Comparison of ENCODE assay signal across 34 cellular contexts in the genomic region with DNA sequence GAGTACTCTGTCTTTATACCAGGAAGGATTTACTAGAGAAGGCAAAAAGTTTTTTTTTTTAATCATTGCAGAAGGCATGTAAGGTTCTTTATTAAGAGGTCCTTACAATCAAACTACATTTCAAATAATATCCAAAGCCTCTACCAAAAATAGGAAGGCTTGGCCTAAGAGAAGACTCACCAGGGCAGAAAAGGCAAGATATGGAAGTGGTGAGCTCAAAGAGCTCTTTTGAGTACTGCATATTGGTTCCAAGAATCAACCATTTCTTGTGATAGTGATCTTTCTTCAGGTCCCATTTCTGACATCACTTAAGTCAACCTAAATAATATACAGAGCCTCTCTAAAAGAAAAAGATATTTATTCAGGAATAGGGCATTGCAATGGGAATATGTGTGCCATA.
"Had no signal": no experiment of that assay in that cellular context is flagged by ENCODE, and none has a peak within 500 bp of the region (broad histone marks: within the 10 kb centered on the region; RNA-seq: fewer than 3 reads in every experiment).

No MANE protein-coding gene starts in this region.

- H3K9me3 Mint-ChIP-seq: activated B cell treated with CpG ODN at 0.5 μM for 24 hours had no signal

- H3K4me3 Mint-ChIP-seq: activated B cell treated with CpG ODN at 0.5 μM for 24 hours; activated CD4-positive, alpha-beta memory T cell treated with anti-CD3 and anti-CD28 coated beads for 36 hours; activated naive CD4-positive, alpha-beta T cell treated with anti-CD3 and anti-CD28 coated beads for 36 hours; activated naive CD4-positive, alpha-beta T cell treated with anti-CD3 and anti-CD28 coated beads, Interleukin-2, amount 50 U/mL, for 24 hours; activated naive CD8-positive, alpha-beta T cell; activated naive CD8-positive, alpha-beta T cell treated with anti-CD3 and anti-CD28 coated beads, Interleukin-2, amount 50 U/mL, for 24 hours; activated T-cell treated with anti-CD3 and anti-CD28 coated beads, Interleukin-2, amount 50 U/mL, for 4 hours; activated T-cell treated with anti-CD3 and anti-CD28 coated beads, Interleukin-2, amount 50 U/mL, for 72 hours; activated T-helper 1 cell treated with anti-CD3 and anti-CD28 coated beads, Interleukin-12 subunit alpha, Interleukin-12 subunit beta, Interleukin-2, Interleukin-4 antibody, amounts not matched to agents 30 ng/mL and 10 ng/mL and 1 ng/mL, durations not matched to agents 14 hours and 24 hours and 36 hours; activated T-helper 17 cell treated with anti-CD3 and anti-CD28 coated beads, Interleukin-2, amount 50 U/mL, for 72 hours; brain; central memory CD8-positive, alpha-beta T cell; T-helper 1 cell treated with Interleukin-12 subunit alpha and Interleukin-12 subunit beta and Interleukin-4 antibody, amounts not matched to agents 30 μg/mL and 1 μg/mL, for 36 hours; T-helper 2 cell treated with Interferon-gamma antibody and Interleukin-4, amounts not matched to agents 5 μg/mL and 100 μg/mL, for 36 hours had no signal

- H3K27me3 Mint-ChIP-seq: activated B cell treated with CpG ODN at 0.5 μM for 24 hours; activated naive CD4-positive, alpha-beta T cell treated with anti-CD3 and anti-CD28 coated beads, Interleukin-2, amount 50 U/mL, for 24 hours; activated naive CD8-positive, alpha-beta T cell; brain; central memory CD8-positive, alpha-beta T cell had no signal

- H3K4me1 Mint-ChIP-seq: brain had no signal

- H3K36me3 Mint-ChIP-seq: brain had no signal

- H3K27me3 ChIP-seq: ascending aorta, cardiac muscle cell, colonic mucosa had no signal

- DNase-seq: activated B cell treated with CpG ODN at 0.5 μM for 24 hours; activated CD4-positive, alpha-beta memory T cell treated with anti-CD3 and anti-CD28 coated beads for 36 hours; activated CD4-positive, alpha-beta T cell treated with anti-CD3 and anti-CD28 coated beads for 4 hours; activated CD4-positive, alpha-beta T cell treated with anti-CD3 and anti-CD28 coated beads, Interleukin-2, amount 50 U/mL, for 1 hour; activated CD4-positive, alpha-beta T cell treated with anti-CD3 and anti-CD28 coated beads, Interleukin-2, amount 50 U/mL, for 4 hours; activated CD4-positive, CD25-positive, alpha-beta regulatory T cell treated with anti-CD3 and anti-CD28 coated beads, Interleukin-2, amount 50 U/mL, for 72 hours; activated CD8-positive, alpha-beta memory T cell treated with anti-CD3 and anti-CD28 coated beads, Interleukin-2, amount 50 U/mL, for 4 hours; activated effector memory CD4-positive, alpha-beta T cell treated with anti-CD3 and anti-CD28 coated beads, Interleukin-2, amount 50 U/mL, for 16 hours; activated gamma-delta T cell treated with Interleukin-2 at 50 U/mL for 16 hours; activated naive CD4-positive, alpha-beta T cell; activated naive CD4-positive, alpha-beta T cell treated with anti-CD3 and anti-CD28 coated beads for 36 hours; activated naive CD8-positive, alpha-beta T cell treated with anti-CD3 and anti-CD28 coated beads, Interleukin-2, amount 50 U/mL, for 24 hours; activated T-cell treated with anti-CD3 and anti-CD28 coated beads for 4 hours; activated T-cell treated with anti-CD3 and anti-CD28 coated beads, Interleukin-2, amount 50 U/mL, for 1 hour; activated T-cell treated with anti-CD3 and anti-CD28 coated beads, Interleukin-2, amount 50 U/mL, for 4 hours; activated T-cell treated with anti-CD3 and anti-CD28 coated beads, Interleukin-2, amount 50 U/mL, for 72 hours; amygdala; anterior cingulate cortex; caudate nucleus; cerebellar nuclear complex; colonic mucosa; T-helper 1 cell; T-helper 2 cell; T-helper 9 cell had no signal

- H3K27ac Mint-ChIP-seq: activated B cell treated with CpG ODN at 0.5 μM for 24 hours; activated CD4-positive, alpha-beta memory T cell treated with anti-CD3 and anti-CD28 coated beads for 36 hours; activated naive CD4-positive, alpha-beta T cell treated with anti-CD3 and anti-CD28 coated beads for 36 hours; activated naive CD4-positive, alpha-beta T cell treated with anti-CD3 and anti-CD28 coated beads, Interleukin-2, amount 50 U/mL, for 24 hours; activated naive CD8-positive, alpha-beta T cell; activated naive CD8-positive, alpha-beta T cell treated with anti-CD3 and anti-CD28 coated beads, Interleukin-2, amount 50 U/mL, for 24 hours; activated T-cell treated with anti-CD3 and anti-CD28 coated beads, Interleukin-2, amount 50 U/mL, for 72 hours; activated T-helper 1 cell treated with anti-CD3 and anti-CD28 coated beads, Interleukin-12 subunit alpha, Interleukin-12 subunit beta, Interleukin-2, Interleukin-4 antibody, amounts not matched to agents 30 ng/mL and 10 ng/mL and 1 ng/mL, durations not matched to agents 14 hours and 24 hours and 36 hours; activated T-helper 17 cell treated with anti-CD3 and anti-CD28 coated beads, Interleukin-2, amount 50 U/mL, for 72 hours; T-helper 1 cell treated with Interleukin-12 subunit alpha and Interleukin-12 subunit beta and Interleukin-4 antibody, amounts not matched to agents 30 μg/mL and 1 μg/mL, for 36 hours; T-helper 2 cell treated with Interferon-gamma antibody and Interleukin-4, amounts not matched to agents 5 μg/mL and 100 μg/mL, for 36 hours had no signal

- ATAC-seq: activated naive CD8-positive, alpha-beta T cell treated with anti-CD3 and anti-CD28 coated beads, Interleukin-2, amount 50 U/mL, for 24 hours; activated T-cell treated with anti-CD3 and anti-CD28 coated beads, Interleukin-2, amount 50 U/mL, for 4 hours; activated T-cell treated with anti-CD3 and anti-CD28 coated beads, Interleukin-2, amount 50 U/mL, for 72 hours; activated T-helper 17 cell treated with anti-CD3 and anti-CD28 coated beads, Interleukin-2, amount 50 U/mL, for 72 hours had no signal

- H3K36me3 ChIP-seq: ascending aorta, cardiac muscle cell, colonic mucosa had no signal

- H3K4me1 ChIP-seq: ascending aorta, colonic mucosa had no signal

- H3K4me3 ChIP-seq: ascending aorta, cardiac muscle cell, colonic mucosa had no signal

- H3K9me3 ChIP-seq: ascending aorta, colonic mucosa had no signal
